In genomic region chr4:37685211-37685725, GRCh38 we compare ENCODE assay signal across 8 cellular contexts. TPM values are rescaled to one million over a fixed set of nuclear protein-coding genes. Genes with fewer than 3 reads are reported as not detected.
DNase-seq lines count a peak whose midpoint lies in the region; ATAC-seq and TF ChIP-seq lines count a peak whose summit lies in the region.

No MANE protein-coding gene starts in this region.

- H3K36me3 ChIP-seq in NT2/D1 (ENCODE audit: insufficient read depth, insufficient read length, low read length) (no peaks in the 10 kb centered on the region), ascending aorta (no peaks in the 10 kb centered on the region)

- TF ChIP-seq CTCF in ascending aorta (IDR thresholded peaks at IDR 0.05): no peak

- H3K27me3 ChIP-seq in NT2/D1 (ENCODE audit: insufficient read depth, insufficient read length) (peaks cover 17% of the 10 kb centered on the region), ascending aorta (no peaks in the 10 kb centered on the region)

- intact Hi-C loops in ascending aorta (cut with DNase I): loop anchor here (5.0 to 10.0 kb wide), 4 partner anchors 142 to 1772 kb away; partner anchors contain the start of genes LIAS, PGM2, RPL9 and WDR19

- no peaks in the 10 kb centered on the region for H3K9me3 ChIP-seq in NT2/D1 (ENCODE audit: insufficient read depth, low read length)
- H3K9me3 ChIP-seq in ascending aorta: no peaks in the 10 kb centered on the region

- ATAC-seq in HG03460 (IDR thresholded peaks at IDR 0.05; ENCODE audit: unreplicated experiment) (no peak), GM18867 (IDR thresholded peaks at IDR 0.05; ENCODE audit: unreplicated experiment) (no peak)

- H3K9ac ChIP-seq in NT2/D1 (ENCODE audit: insufficient read length, low read depth): peak overlapping the region; percentile 86

- peak; percentile 8 to 40 for DNase-seq in NCI-H2081 (lab: John Stamatoyannopoulos, UW)
- DNase-seq in NCI-H2081 treated with DMSO at 0.1 percent for 48 hours (lab: John Stamatoyannopoulos, UW): no peak
- DNase-seq in NT2/D1 (ENCODE audit: low read depth, low spot score): no peak
- no peak for DNase-seq in ascending aorta (ENCODE audit: low spot score in 2 of 2)
- DNase-seq in inferior parietal cortex (ENCODE audit: extremely low spot score): peak; percentile 32
- DNase-seq in stimulated activated CD8-positive, alpha-beta memory T cell treated with anti-CD3 and anti-CD28 coated beads, Interleukin-7, amount 100 ng/mL, for 4 hours (ENCODE audit: low read depth in 2 of 2): peak; percentile 17 to 24

- H3K4me3 ChIP-seq in NT2/D1 (ENCODE audit: insufficient read length, low read depth) (peak overlapping the region; percentile 72), ascending aorta (peak overlapping the region; percentile 97 to 100)

- H3K4me1 ChIP-seq in NT2/D1 (ENCODE audit: insufficient read depth, insufficient read length) (no peaks in the 10 kb centered on the region), ascending aorta (peaks cover 6 to 7% of the 10 kb centered on the region in 2 donors)

- peak overlapping the region; percentile 96 to 99 for H3K27ac ChIP-seq in ascending aorta

RNA-seq across cellular contexts. Expression of gene RELL1, which starts 0.9 kb away (rescaled TPM):
- 61.5 TPM for total RNA-seq in ascending aorta

Comparison
In these comparisons a context has a peak if more than half of its experiments do, and no peak if none do; other contexts are left out.
1. DNase-seq: peak in NCI-H2081 (2 of 2), inferior parietal cortex (single experiment) and stimulated activated CD8-positive, alpha-beta memory T cell treated with anti-CD3 and anti-CD28 coated beads, Interleukin-7, amount 100 ng/mL, for 4 hours (2 of 2); none in NCI-H2081 treated with DMSO at 0.1 percent for 48 hours (single experiment), NT2/D1 (single experiment) and ascending aorta (0 of 2).